Comparison of ENCODE assay signal across 7 cellular contexts in genomic region chr7:152822762-152823396, GRCh38.
A peak's percentile ranks its signal among the peaks of the same experiment; 100 is the strongest.
DNase-seq lines count a peak whose midpoint lies in the region; ATAC-seq and TF ChIP-seq lines count a peak whose summit lies in the region.
"Not testable (repeated sequence)": the region's sequence is repeated elsewhere in the genome, so short reads cannot be mapped to it uniquely, and the experiment has no call there.

No MANE protein-coding gene starts in this region.

- not testable (repeated sequence) for H3K4me1 Mint-ChIP-seq in Caco-2 (ENCODE audit: low read depth, unreplicated experiment)

- H3K27me3 ChIP-seq in Caco-2 (replicated peaks; ENCODE audit: control insufficient read depth, insufficient read depth, low read length); body of pancreas: not testable (repeated sequence)

- TF ChIP-seq POLR2A in body of pancreas (IDR thresholded peaks at IDR 0.05): not testable (repeated sequence)

- TF ChIP-seq CTCF in Caco-2 (IDR thresholded peaks at IDR 0.05; ENCODE audit: insufficient read depth in 1 of 2, low read depth in 1 of 2, low read length in 1 of 2, severe bottlenecking in 1 of 2, unreplicated experiment in 1 of 2); body of pancreas (IDR thresholded peaks at IDR 0.05): not testable (repeated sequence)

- H3K9me3 Mint-ChIP-seq in Caco-2 (ENCODE audit: unreplicated experiment): not testable (repeated sequence)

- not testable (repeated sequence) for H3K36me3 Mint-ChIP-seq in Caco-2 (ENCODE audit: insufficient read depth, unreplicated experiment)

- not testable (repeated sequence) for H3K36me3 ChIP-seq in Caco-2 (ENCODE audit: control insufficient read depth, insufficient read depth, low read length); body of pancreas (replicated peaks in 1 of 2; ENCODE audit: insufficient read depth in 1 of 2, low read depth in 2 of 2)

- intact Hi-C loops in Caco-2 (cut with micrococcal nuclease; ENCODE audit: unreplicated experiment): loop anchor here (1.0 to 2.0 kb wide), 2 partner anchors 482 to 486 kb away; no protein-coding TSS in a partner anchor
- intact Hi-C loops in body of pancreas (cut with DNase I); Right ventricle myocardium superior (cut with DNase I): not testable (repeated sequence)

- CTCF ChIA-PET in Caco-2 (lab: Charles Lee): not testable (repeated sequence)

- H3K4me3 Mint-ChIP-seq in Caco-2 (ENCODE audit: unreplicated experiment): peak overlapping the region; percentile 35

- H3K27me3 Mint-ChIP-seq in Caco-2 (ENCODE audit: insufficient read depth, unreplicated experiment): not testable (repeated sequence)

- not testable (repeated sequence) for H3K4me3 ChIP-seq in Caco-2 (ENCODE audit: low read depth, low read length); body of pancreas

- peak overlapping the region; percentile 12 for H3K27ac Mint-ChIP-seq in Caco-2 (ENCODE audit: unreplicated experiment)

- BruUV-seq in Caco-2 (replicated peaks; lab: Mats Ljungman, UMichigan): not testable (repeated sequence)

- not testable (repeated sequence) for H3K9me3 ChIP-seq in Caco-2, body of pancreas

- peak; percentile 62 to 66 for DNase-seq in Caco-2
- DNase-seq in HT-29 (ENCODE audit: low spot score): peak; percentile 35
- not testable (repeated sequence) for DNase-seq in body of pancreas; Right ventricle myocardium superior; left lobe of liver (ENCODE audit: low spot score)

- not testable (repeated sequence) for H3K27ac ChIP-seq in body of pancreas

- 74 to 82% methylated on average over 11 to 12 of the region's 14 CpGs for WGBS in body of pancreas, 2 donors

- H3K4me1 ChIP-seq in Caco-2, body of pancreas: not testable (repeated sequence)

- peak; percentile 8 for ATAC-seq in GM18907 (IDR thresholded peaks at IDR 0.05; ENCODE audit: unreplicated experiment)
- peak; percentile 25 for ATAC-seq in SK-N-SH treated with all-trans-retinoic acid at 6 μM for 48 hours
- peak; percentile 25 for ATAC-seq in body of pancreas
- peak; percentile 16 for ATAC-seq in Right ventricle myocardium superior (ENCODE audit: poor library complexity)
- ATAC-seq in left lobe of liver: peak; percentile 34

- POLR2A ChIA-PET in Caco-2 (lab: Charles Lee): not testable (repeated sequence)
